ENCODE assay signal across 16 cellular contexts in genomic region chr2:25481381-25482310, GRCh38.
DNase-seq lines count a peak whose midpoint lies in the region; ATAC-seq and TF ChIP-seq lines count a peak whose summit lies in the region.
"Had no signal": no experiment of that assay in that cellular context is flagged by ENCODE, and none has a peak within 500 bp of the region (broad histone marks: within the 10 kb centered on the region; RNA-seq: fewer than 3 reads in every experiment).

No MANE protein-coding gene starts in this region.

- H3K27me3 Mint-ChIP-seq in stimulated activated memory B cell treated with anti-CD40 and anti-IgM and Interleukin-4, amounts not matched to agents 10 μg/mL and 1 μg/mL and 100 μg/mL, for 72 hours, result no peaks in the 10 kb centered on the region
- H3K27me3 Mint-ChIP-seq in activated CD4-positive, alpha-beta memory T cell treated with anti-CD3 and anti-CD28 coated beads for 36 hours, result no peaks in the 10 kb centered on the region

- H3K9me3 Mint-ChIP-seq in stimulated activated memory B cell treated with anti-CD40 and anti-IgM and Interleukin-4, amounts not matched to agents 10 μg/mL and 1 μg/mL and 100 μg/mL, for 72 hours, result no peaks in the 10 kb centered on the region
- no peaks in the 10 kb centered on the region for H3K9me3 Mint-ChIP-seq in activated CD4-positive, alpha-beta memory T cell treated with anti-CD3 and anti-CD28 coated beads for 36 hours
- H3K9me3 Mint-ChIP-seq: CD8-positive, alpha-beta T cell; T-helper 2 cell treated with Interferon-gamma antibody and Interleukin-4, amounts not matched to agents 5 μg/mL and 100 μg/mL, for 36 hours had no signal

- intact Hi-C loops in activated CD4-positive, alpha-beta memory T cell treated with anti-CD3 and anti-CD28 coated beads for 36 hours (cut with micrococcal nuclease), result no loop called here

- H3F3A ChIP-seq in GM23248 (ENCODE audit: insufficient read depth), result no peaks in the 10 kb centered on the region

- H3K4me2 ChIP-seq in GM23248 (ENCODE audit: unreplicated experiment), result peak overlapping the region; percentile 20
- H3K4me2 ChIP-seq: PC-9 had no signal

- H3K27ac Mint-ChIP-seq in stimulated activated memory B cell treated with anti-CD40 and anti-IgM and Interleukin-4, amounts not matched to agents 10 μg/mL and 1 μg/mL and 100 μg/mL, for 72 hours, result peak overlapping the region; percentile 94
- no peak overlapping the region for H3K27ac Mint-ChIP-seq in activated CD4-positive, alpha-beta memory T cell treated with anti-CD3 and anti-CD28 coated beads for 36 hours
- H3K27ac Mint-ChIP-seq: CD8-positive, alpha-beta T cell; T-helper 2 cell treated with Interferon-gamma antibody and Interleukin-4, amounts not matched to agents 5 μg/mL and 100 μg/mL, for 36 hours had no signal

- CTCF ChIA-PET in activated CD4-positive, alpha-beta memory T cell treated with anti-CD3 and anti-CD28 coated beads for 36 hours (lab: Charles Lee), result interaction anchor here (1.0 kb wide), 1 partner anchor 311 kb away, joined by 3 read pairs; no protein-coding TSS in a partner anchor

- POLR2A ChIA-PET in activated CD4-positive, alpha-beta memory T cell treated with anti-CD3 and anti-CD28 coated beads for 36 hours (lab: Charles Lee), result no interaction called here

- H3K4me3 ChIP-seq in GM23248 (no peak overlapping the region), SK-N-MC (peak overlapping the region; percentile 12), fibroblast of pulmonary artery (replicated peaks; ENCODE audit: low read depth, low read length) (no peak overlapping the region)
- H3K4me3 ChIP-seq: cardiac muscle cell, PC-9 had no signal

- TF ChIP-seq CTCF in fibroblast of pulmonary artery (IDR thresholded peaks at IDR 0.05; ENCODE audit: low read length, missing control alignments), result no peak

- no peaks in the 10 kb centered on the region for H3K9me3 ChIP-seq in GM23248 (ENCODE audit: low read depth)
- H3K9me3 ChIP-seq in SK-N-MC (ENCODE audit: low read depth, low read length), result no peaks in the 10 kb centered on the region

- H3K9ac ChIP-seq in GM23248 (no peak overlapping the region), SK-N-MC (ENCODE audit: insufficient read length) (no peak overlapping the region)

- in situ Hi-C loops in GM23248 (cut with MboI), result no loop called here

- peak overlapping the region; percentile 7; the same call in 1 of the 2 replicates for H2AFZ ChIP-seq in GM23248
- H2AFZ ChIP-seq: PC-9 had no signal

- H3K9me2 ChIP-seq in GM23248 (ENCODE audit: insufficient read depth), result no peaks in the 10 kb centered on the region

- ATAC-seq in stimulated activated memory B cell treated with anti-CD40 and anti-IgM and Interleukin-4, amounts not matched to agents 10 μg/mL and 1 μg/mL and 100 μg/mL, for 72 hours, result no peak
- ATAC-seq: CD8-positive, alpha-beta T cell; left ventricle myocardium superior; sciatic nerve had no signal

- H3K36me3 Mint-ChIP-seq in stimulated activated memory B cell treated with anti-CD40 and anti-IgM and Interleukin-4, amounts not matched to agents 10 μg/mL and 1 μg/mL and 100 μg/mL, for 72 hours, result peaks cover 17% of the 10 kb centered on the region
- H3K36me3 Mint-ChIP-seq in activated CD4-positive, alpha-beta memory T cell treated with anti-CD3 and anti-CD28 coated beads for 36 hours, result peaks cover 13% of the 10 kb centered on the region

- 83 to 87% methylated on average over 4 of the region's 4 CpGs for WGBS in GM23248 (ENCODE audit: low coverage in 1 of 2, low lambda C conversion rate in 2 of 2, missing lambda C conversion rate in 2 of 2), 2 experiments

- H3K27me3 ChIP-seq in GM23248 (replicated peaks; ENCODE audit: insufficient read depth), result no peaks in the 10 kb centered on the region
- H3K27me3 ChIP-seq: cardiac muscle cell had no signal

- no peaks in the 10 kb centered on the region for H3K36me3 ChIP-seq in GM23248 (ENCODE audit: low read depth)
- H3K36me3 ChIP-seq in SK-N-MC (ENCODE audit: insufficient read depth, low read length), result no peaks in the 10 kb centered on the region
- H3K36me3 ChIP-seq: cardiac muscle cell had no signal

- no peaks in the 10 kb centered on the region for H3K79me2 ChIP-seq in GM23248 (ENCODE audit: insufficient read depth)

- H3K27ac ChIP-seq in GM23248, result no peak overlapping the region
- peak overlapping the region; percentile 86 for H3K27ac ChIP-seq in SK-N-MC
- H3K27ac ChIP-seq: cardiac muscle cell, PC-9 had no signal

- DNase-seq in GM23248 (peak; percentile 20), SK-N-MC (ENCODE audit: low read depth, low spot score) (peak; percentile 64), fibroblast of pulmonary artery (ENCODE audit: low read depth) (peak; percentile 20), NCI-H1417 treated with DMSO at 0.1 percent for 48 hours (lab: John Stamatoyannopoulos, UW) (no peak), SIG-M5 treated with dmso at 0.1 percent for 504 hours (lab: John Stamatoyannopoulos, UW; ENCODE audit: unreplicated experiment) (no peak), cortex of kidney (lab: John Stamatoyannopoulos, UW) (no peak)
- no peak for DNase-seq in activated CD4-positive, alpha-beta memory T cell treated with anti-CD3 and anti-CD28 coated beads for 36 hours
- DNase-seq: activated effector memory CD4-positive, alpha-beta T cell treated with anti-CD3 and anti-CD28 coated beads, Interleukin-2, amount 50 U/mL, for 16 hours; CD8-positive, alpha-beta T cell; hypothalamus; left ventricle myocardium superior; PC-9 had no signal

- H4K20me1 ChIP-seq in GM23248 (ENCODE audit: insufficient read depth), result no peaks in the 10 kb centered on the region

- no peak overlapping the region for H3K4me3 Mint-ChIP-seq in stimulated activated memory B cell treated with anti-CD40 and anti-IgM and Interleukin-4, amounts not matched to agents 10 μg/mL and 1 μg/mL and 100 μg/mL, for 72 hours
- H3K4me3 Mint-ChIP-seq in activated CD4-positive, alpha-beta memory T cell treated with anti-CD3 and anti-CD28 coated beads for 36 hours, result no peak overlapping the region
- H3K4me3 Mint-ChIP-seq: CD8-positive, alpha-beta T cell; T-helper 2 cell treated with Interferon-gamma antibody and Interleukin-4, amounts not matched to agents 5 μg/mL and 100 μg/mL, for 36 hours had no signal

- H3K4me1 ChIP-seq in GM23248 (ENCODE audit: insufficient read depth), result peaks cover 7% of the 10 kb centered on the region; the same call in 1 of the 2 replicates

- peaks cover 30% of the 10 kb centered on the region for H3K4me1 Mint-ChIP-seq in stimulated activated memory B cell treated with anti-CD40 and anti-IgM and Interleukin-4, amounts not matched to agents 10 μg/mL and 1 μg/mL and 100 μg/mL, for 72 hours
- peaks cover 8% of the 10 kb centered on the region for H3K4me1 Mint-ChIP-seq in activated CD4-positive, alpha-beta memory T cell treated with anti-CD3 and anti-CD28 coated beads for 36 hours (ENCODE audit: low read depth)

Comparison
In these comparisons a context has a peak if more than half of its experiments do, and no peak if none do; other contexts are left out.
1. DNase-seq: peak in GM23248 (single experiment), SK-N-MC (single experiment) and fibroblast of pulmonary artery (single experiment); none in NCI-H1417 treated with DMSO at 0.1 percent for 48 hours (single experiment), SIG-M5 treated with dmso at 0.1 percent for 504 hours (single experiment), cortex of kidney (single experiment) and activated CD4-positive, alpha-beta memory T cell treated with anti-CD3 and anti-CD28 coated beads for 36 hours (single experiment).